Comparison of ENCODE assay signal across 8 cellular contexts in genomic region chr1:247171443-247171842, GRCh38. TPM values are rescaled to one million over a fixed set of nuclear protein-coding genes. Genes with fewer than 3 reads are reported as not detected.
A peak's percentile ranks its signal among the peaks of the same experiment; 100 is the strongest.
DNase-seq lines count a peak whose midpoint lies in the region; ATAC-seq and TF ChIP-seq lines count a peak whose summit lies in the region.
"Not testable (repeated sequence)": the region's sequence is repeated elsewhere in the genome, so short reads cannot be mapped to it uniquely, and the experiment has no call there.

No MANE protein-coding gene starts in this region.

- not testable (repeated sequence) for H3K27me3 ChIP-seq in right lobe of liver; aorta (ENCODE audit: control insufficient read depth in 1 of 2, insufficient read depth in 2 of 2, low read length in 1 of 2)

- not testable (repeated sequence) for H3K4me3 ChIP-seq in right lobe of liver; aorta (ENCODE audit: low read length in 2 of 2)

- H3K36me3 ChIP-seq in right lobe of liver; aorta (ENCODE audit: control insufficient read depth in 1 of 2, insufficient read depth in 2 of 2, low read length in 1 of 2): not testable (repeated sequence)

- not testable (repeated sequence) for H3K27ac ChIP-seq in right lobe of liver; aorta (ENCODE audit: low read depth in 1 of 2, low read length in 2 of 2)

- ATAC-seq in GM18858 (IDR thresholded peaks at IDR 0.05; ENCODE audit: unreplicated experiment) (peak; percentile 32), GM19467 (IDR thresholded peaks at IDR 0.05; ENCODE audit: unreplicated experiment) (peak; percentile 47), HG02610 (IDR thresholded peaks at IDR 0.05; ENCODE audit: unreplicated experiment) (peak; percentile 56), HG03095 (IDR thresholded peaks at IDR 0.05; ENCODE audit: unreplicated experiment) (peak; percentile 49), HG03571 (IDR thresholded peaks at IDR 0.05; ENCODE audit: unreplicated experiment) (peak; percentile 46), right lobe of liver (peak; percentile 63 to 72 (median 68)), aorta (ENCODE audit: low FRiP score) (peak; percentile 77)
- peak; percentile 79 for ATAC-seq in activated naive CD8-positive, alpha-beta T cell treated with anti-CD3 and anti-CD28 coated beads, Interleukin-2, amount 10 ng/mL, durations not matched to agents 7 days and 5 days (ENCODE audit: low read depth)

- POLR2A ChIA-PET in activated naive CD8-positive, alpha-beta T cell treated with anti-CD3 and anti-CD28 coated beads, Interleukin-2, amount 10 ng/mL, durations not matched to agents 7 days and 5 days (lab: Charles Lee), result not testable (repeated sequence)

- H3K27me3 Mint-ChIP-seq in activated naive CD8-positive, alpha-beta T cell treated with anti-CD3 and anti-CD28 coated beads, Interleukin-2, amount 10 ng/mL, durations not matched to agents 7 days and 5 days, result not testable (repeated sequence)

- H3K4me1 Mint-ChIP-seq in activated naive CD8-positive, alpha-beta T cell treated with anti-CD3 and anti-CD28 coated beads, Interleukin-2, amount 10 ng/mL, durations not matched to agents 7 days and 5 days, result not testable (repeated sequence)

- WGBS in right lobe of liver (ENCODE audit: insufficient coverage, low coverage, low lambda C conversion rate, missing lambda C conversion rate), result no CpG with 5 or more reads among the region's 46 CpGs
- WGBS in aorta, 2 donors, result no CpG with 5 or more reads among the region's 46 CpGs

- H3K4me3 Mint-ChIP-seq in activated naive CD8-positive, alpha-beta T cell treated with anti-CD3 and anti-CD28 coated beads, Interleukin-2, amount 10 ng/mL, durations not matched to agents 7 days and 5 days, result not testable (repeated sequence)

- not testable (repeated sequence) for TF ChIP-seq POLR2A in right lobe of liver (IDR thresholded peaks at IDR 0.05)

- H3K9me3 Mint-ChIP-seq in activated naive CD8-positive, alpha-beta T cell treated with anti-CD3 and anti-CD28 coated beads, Interleukin-2, amount 10 ng/mL, durations not matched to agents 7 days and 5 days, result peaks cover 12% of the 10 kb centered on the region

- intact Hi-C loops in right lobe of liver (cut with DNase I), result not testable (repeated sequence)
- intact Hi-C loops in aorta (cut with DNase I), result loop anchor here in 1 of 2 donors (5.0 kb wide), 1 partner anchor 59 kb away; no protein-coding TSS in a partner anchor

- H3K36me3 Mint-ChIP-seq in activated naive CD8-positive, alpha-beta T cell treated with anti-CD3 and anti-CD28 coated beads, Interleukin-2, amount 10 ng/mL, durations not matched to agents 7 days and 5 days, result peaks cover 39% of the 10 kb centered on the region

- TF ChIP-seq CTCF in right lobe of liver (IDR thresholded peaks at IDR 0.05), result not testable (repeated sequence)

- H3K27ac Mint-ChIP-seq in activated naive CD8-positive, alpha-beta T cell treated with anti-CD3 and anti-CD28 coated beads, Interleukin-2, amount 10 ng/mL, durations not matched to agents 7 days and 5 days, result not testable (repeated sequence)

- H3K4me1 ChIP-seq in right lobe of liver; aorta (ENCODE audit: control insufficient read depth in 1 of 2, insufficient read depth in 2 of 2, low read length in 2 of 2): not testable (repeated sequence)

- DNase-seq in activated naive CD8-positive, alpha-beta T cell treated with anti-CD3 and anti-CD28 coated beads, Interleukin-2, amount 10 ng/mL, durations not matched to agents 7 days and 5 days; right lobe of liver; aorta: not testable (repeated sequence)

- not testable (repeated sequence) for H3K9me3 ChIP-seq in right lobe of liver; aorta (ENCODE audit: control insufficient read depth, low read length)

RNA-seq across cellular contexts. Expression of gene ZNF124, which starts 0.4 kb away (rescaled TPM):
- total RNA-seq in activated naive CD8-positive, alpha-beta T cell treated with anti-CD3 and anti-CD28 coated beads, Interleukin-2, amount 10 ng/mL, durations not matched to agents 7 days and 5 days, result 10 to 100 TPM; 28.6 to 29.0 TPM
- 10 to 100 TPM in 1 of 6 experiments, 1 to 10 TPM in 5; 5.4 to 13.8 (median 6.6) TPM for total RNA-seq in right lobe of liver
- 10 to 100 TPM; 22.9 to 39.7 TPM for total RNA-seq in aorta
- 1 to 10 TPM in 1 of 2 donors, under 1 TPM in 1; 0.77 to 5.0 TPM for polyA plus RNA-seq in aorta
